14 cellular contexts compared by ENCODE assay signal in the genomic region with DNA sequence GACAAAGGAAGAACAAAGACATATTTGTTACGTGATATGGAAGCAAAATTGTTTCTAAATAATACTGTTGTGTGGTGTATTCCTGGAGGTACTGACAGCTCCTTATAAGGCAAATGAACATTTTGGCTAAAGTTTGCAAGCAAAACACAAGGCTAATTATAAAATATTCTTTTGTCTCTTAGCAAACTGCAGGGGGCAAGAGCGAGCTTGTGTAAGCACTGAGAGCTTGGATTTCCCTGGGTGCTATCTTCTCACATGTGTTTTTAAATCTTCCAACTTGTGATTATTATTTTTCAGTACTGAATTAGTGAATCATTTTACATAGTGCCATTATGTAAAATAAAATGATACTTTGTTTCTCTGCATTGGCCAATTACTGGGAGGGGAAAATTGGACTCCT.
DNase-seq lines count a peak whose midpoint lies in the region; ATAC-seq and TF ChIP-seq lines count a peak whose summit lies in the region.
"Had no signal": no experiment of that assay in that cellular context is flagged by ENCODE, and none has a peak within 500 bp of the region (broad histone marks: within the 10 kb centered on the region; RNA-seq: fewer than 3 reads in every experiment).

No MANE protein-coding gene starts in this region.

- TF ChIP-seq CTCF in epithelial cell of proximal tubule (conservative IDR thresholded peaks at IDR 0.05; ENCODE audit: low read depth, low read length) = peak; percentile 11

- no peak for ATAC-seq in HG02840 (IDR thresholded peaks at IDR 0.05; ENCODE audit: low FRiP score, unreplicated experiment)

- DNase-seq in NCI-H748 (lab: John Stamatoyannopoulos, UW; ENCODE audit: unreplicated experiment) (peak; percentile 42), NCI-H748 treated with DMSO at 0.1 percent for 48 hours (lab: John Stamatoyannopoulos, UW) (no peak), NCI-H526 treated with DMSO at 0.1 percent for 48 hours (lab: John Stamatoyannopoulos, UW) (peak; percentile 5), epithelial cell of proximal tubule (ENCODE audit: low read depth) (no peak), superior temporal gyrus (ENCODE audit: extremely low spot score) (peak; percentile 27), NCI-H1930 (lab: John Stamatoyannopoulos, UW) (no peak)
- no peak for DNase-seq in effector CD8-positive, alpha-beta T cell (lab: John Stamatoyannopoulos, UW)
- DNase-seq: activated CD4-positive, alpha-beta T cell treated with anti-CD3 and anti-CD28 coated beads for 48 hours; Calu3; esophagus squamous epithelium; HFFc6; NCI-H187 had no signal

- no peak overlapping the region for H3K4me3 ChIP-seq in epithelial cell of proximal tubule (ENCODE audit: low read depth, low read length)
- H3K4me3 ChIP-seq: esophagus squamous epithelium, tibial nerve had no signal

Comparison
In these comparisons a context has a peak if more than half of its experiments do, and no peak if none do; other contexts are left out.
1. DNase-seq: peak in NCI-H748 (single experiment), NCI-H526 treated with DMSO at 0.1 percent for 48 hours (single experiment) and superior temporal gyrus (single experiment); none in NCI-H748 treated with DMSO at 0.1 percent for 48 hours (single experiment), epithelial cell of proximal tubule (single experiment), effector CD8-positive, alpha-beta T cell (single experiment) and NCI-H1930 (0 of 2).